1 cellular context compared by ENCODE assay signal in genomic region chr5:154995679-154996078, GRCh38.
TF ChIP-seq lines count a peak whose summit lies in the region.

No MANE protein-coding gene starts in this region.

TF ChIP-seq in HEK293, 187 proteins besides CTCF, POLR2A, EP300 and RAD21 (continued from another document):
- TF ChIP-seq PRDM10 (tag by site-specific recombination; IDR thresholded peaks at IDR 0.05): no peak
- TF ChIP-seq TCF7L2 (IDR thresholded peaks at IDR 0.05; ENCODE audit: borderline replicate concordance, low read depth, low read length): no peak
- no peak for TF ChIP-seq ZNF19 (tag by site-specific recombination; IDR thresholded peaks at IDR 0.05; ENCODE audit: low read depth)
